In genomic region chr5:173885481-173886010, GRCh38 we compare ENCODE assay signal across 10 cellular contexts. TPM values are rescaled to one million over a fixed set of nuclear protein-coding genes. Genes with fewer than 3 reads are reported as not detected.
DNase-seq lines count a peak whose midpoint lies in the region; ATAC-seq lines count a peak whose summit lies in the region.
"Had no signal": no experiment of that assay in that cellular context is flagged by ENCODE, and none has a peak within 500 bp of the region (broad histone marks: within the 10 kb centered on the region; RNA-seq: fewer than 3 reads in every experiment).

No MANE protein-coding gene starts in this region.

- peak in 1 of 5 donors; percentile 12 for DNase-seq in CD4-positive, alpha-beta memory T cell
- no peak for DNase-seq in activated T-helper 1 cell treated with anti-CD3 and anti-CD28 coated beads, Interleukin-12 subunit alpha, Interleukin-12 subunit beta, Interleukin-2, Interleukin-4 antibody, amounts not matched to agents 30 ng/mL and 10 ng/mL and 1 ng/mL, durations not matched to agents 14 hours and 24 hours and 36 hours (ENCODE audit: low spot score)
- peak; percentile 56 for DNase-seq in mucosa of gallbladder (ENCODE audit: low spot score)
- DNase-seq in stimulated activated CD4-positive, alpha-beta T cell treated with anti-CD3 and anti-CD28 coated beads, Interleukin-2, amount 100 ng/mL, for 48 hours: no peak
- DNase-seq: NCI-H2107, nucleus accumbens had no signal

- H3K27ac ChIP-seq in CD4-positive, alpha-beta memory T cell (ENCODE audit: low read depth, low read length): peak overlapping the region; percentile 11

- no peaks in the 10 kb centered on the region for H3K27me3 ChIP-seq in CD4-positive, alpha-beta memory T cell (ENCODE audit: insufficient read depth, low read length)

- no peaks in the 10 kb centered on the region for H3K9me3 ChIP-seq in CD4-positive, alpha-beta memory T cell (ENCODE audit: control insufficient read depth in 1 of 2, low read length in 2 of 2)

- CTCF ChIA-PET in CD4-positive, alpha-beta memory T cell (lab: Charles Lee; ENCODE audit: partially characterized antibody): interaction anchor here (0.8 to 3.0 kb wide), 14 partner anchors 9 to 269 kb away, joined by 3 to 27 read pairs (median 4); partner anchors contain the start of gene BOD1

- POLR2A ChIA-PET in CD4-positive, alpha-beta memory T cell (lab: Charles Lee; ENCODE audit: partially characterized antibody): interaction anchor here (0.8 to 5.7 kb wide), 7 partner anchors 12 to 270 kb away, joined by 3 to 102 read pairs (median 5); partner anchors contain the start of gene BOD1

- H3K27me3 Mint-ChIP-seq in CD4-positive, alpha-beta memory T cell: no peaks in the 10 kb centered on the region
- peaks cover 6% of the 10 kb centered on the region for H3K27me3 Mint-ChIP-seq in IgD-negative memory B cell
- no peaks in the 10 kb centered on the region for H3K27me3 Mint-ChIP-seq in activated T-helper 1 cell treated with anti-CD3 and anti-CD28 coated beads, Interleukin-12 subunit alpha, Interleukin-12 subunit beta, Interleukin-2, Interleukin-4 antibody, amounts not matched to agents 30 ng/mL and 10 ng/mL and 1 ng/mL, durations not matched to agents 14 hours and 24 hours and 36 hours (ENCODE audit: insufficient read depth)

- no peaks in the 10 kb centered on the region for H3K36me3 ChIP-seq in CD4-positive, alpha-beta memory T cell (ENCODE audit: insufficient read depth, low read length)

- ATAC-seq in GM18870 (IDR thresholded peaks at IDR 0.05; ENCODE audit: unreplicated experiment) (no peak), GM19351 (IDR thresholded peaks at IDR 0.05; ENCODE audit: unreplicated experiment) (no peak), HG03571 (IDR thresholded peaks at IDR 0.05; ENCODE audit: unreplicated experiment) (no peak)

- peaks cover 0 to 5% (median under 1%) of the 10 kb centered on the region in 8 donors for H3K9me3 Mint-ChIP-seq in CD4-positive, alpha-beta memory T cell
- peaks cover 0 to 5% (median 2%) of the 10 kb centered on the region in 3 donors for H3K9me3 Mint-ChIP-seq in IgD-negative memory B cell
- peaks cover 25% of the 10 kb centered on the region for H3K9me3 Mint-ChIP-seq in activated T-helper 1 cell treated with anti-CD3 and anti-CD28 coated beads, Interleukin-12 subunit alpha, Interleukin-12 subunit beta, Interleukin-2, Interleukin-4 antibody, amounts not matched to agents 30 ng/mL and 10 ng/mL and 1 ng/mL, durations not matched to agents 14 hours and 24 hours and 36 hours

- H3K36me3 Mint-ChIP-seq in CD4-positive, alpha-beta memory T cell: peaks cover 0 to 8% of the 10 kb centered on the region in 2 donors
- peaks cover 6% of the 10 kb centered on the region for H3K36me3 Mint-ChIP-seq in IgD-negative memory B cell
- peaks cover 13% of the 10 kb centered on the region for H3K36me3 Mint-ChIP-seq in activated T-helper 1 cell treated with anti-CD3 and anti-CD28 coated beads, Interleukin-12 subunit alpha, Interleukin-12 subunit beta, Interleukin-2, Interleukin-4 antibody, amounts not matched to agents 30 ng/mL and 10 ng/mL and 1 ng/mL, durations not matched to agents 14 hours and 24 hours and 36 hours (ENCODE audit: low read depth)

- H3K4me1 ChIP-seq in CD4-positive, alpha-beta memory T cell (ENCODE audit: insufficient read depth, low read length): peaks cover 59% of the 10 kb centered on the region

- peaks cover 51 to 72% (median 57%) of the 10 kb centered on the region in 4 donors for H3K4me1 Mint-ChIP-seq in CD4-positive, alpha-beta memory T cell
- H3K4me1 Mint-ChIP-seq in IgD-negative memory B cell: peaks cover 41 to 56% (median 42%) of the 10 kb centered on the region in 3 donors
- peaks cover 67% of the 10 kb centered on the region for H3K4me1 Mint-ChIP-seq in activated T-helper 1 cell treated with anti-CD3 and anti-CD28 coated beads, Interleukin-12 subunit alpha, Interleukin-12 subunit beta, Interleukin-2, Interleukin-4 antibody, amounts not matched to agents 30 ng/mL and 10 ng/mL and 1 ng/mL, durations not matched to agents 14 hours and 24 hours and 36 hours (ENCODE audit: low read depth)

- intact Hi-C loops in CD4-positive, alpha-beta memory T cell (cut with micrococcal nuclease): no loop called here
- intact Hi-C loops in activated T-helper 1 cell treated with anti-CD3 and anti-CD28 coated beads, Interleukin-12 subunit alpha, Interleukin-12 subunit beta, Interleukin-2, Interleukin-4 antibody, amounts not matched to agents 30 ng/mL and 10 ng/mL and 1 ng/mL, durations not matched to agents 14 hours and 24 hours and 36 hours (cut with micrococcal nuclease): loop anchor here (2.0 to 10.0 kb wide), 5 partner anchors 65 to 1878 kb away; partner anchors contain the start of genes BNIP1, DUSP1 and FBXW11

- peak overlapping the region in 7 of 8 donors; percentile 53 to 84 (median 71) for H3K4me3 Mint-ChIP-seq in CD4-positive, alpha-beta memory T cell
- H3K4me3 Mint-ChIP-seq in IgD-negative memory B cell: peak overlapping the region; percentile 54 to 98 (median 85)
- H3K4me3 Mint-ChIP-seq in activated T-helper 1 cell treated with anti-CD3 and anti-CD28 coated beads, Interleukin-12 subunit alpha, Interleukin-12 subunit beta, Interleukin-2, Interleukin-4 antibody, amounts not matched to agents 30 ng/mL and 10 ng/mL and 1 ng/mL, durations not matched to agents 14 hours and 24 hours and 36 hours: peak overlapping the region; percentile 62

- H3K27ac Mint-ChIP-seq in CD4-positive, alpha-beta memory T cell: peak overlapping the region; percentile 38 to 93 (median 83)
- peak overlapping the region in 2 of 3 donors; percentile 87 to 88 for H3K27ac Mint-ChIP-seq in IgD-negative memory B cell
- H3K27ac Mint-ChIP-seq in activated T-helper 1 cell treated with anti-CD3 and anti-CD28 coated beads, Interleukin-12 subunit alpha, Interleukin-12 subunit beta, Interleukin-2, Interleukin-4 antibody, amounts not matched to agents 30 ng/mL and 10 ng/mL and 1 ng/mL, durations not matched to agents 14 hours and 24 hours and 36 hours: peak overlapping the region; percentile 45

- peak overlapping the region; percentile 4 to 7 for H3K4me3 ChIP-seq in CD4-positive, alpha-beta memory T cell (ENCODE audit: low read length in 2 of 2)

RNA-seq across cellular contexts. Expression of gene CPEB4, which starts 2.6 kb away (rescaled TPM):
- total RNA-seq in CD4-positive, alpha-beta memory T cell: 10 to 100 TPM; 17.1 to 18.3 TPM
- 1 to 10 TPM; 1.9 to 6.1 TPM for polyA plus RNA-seq in CD4-positive, alpha-beta memory T cell
- polyA plus RNA-seq in IgD-negative memory B cell: 8.4 TPM
- 9.1 and 14.1 TPM in 2 replicates for total RNA-seq in activated T-helper 1 cell treated with anti-CD3 and anti-CD28 coated beads, Interleukin-12 subunit alpha, Interleukin-12 subunit beta, Interleukin-2, Interleukin-4 antibody, amounts not matched to agents 30 ng/mL and 10 ng/mL and 1 ng/mL, durations not matched to agents 14 hours and 24 hours and 36 hours
- total RNA-seq in mucosa of gallbladder: 50.6 TPM
